21 cellular contexts compared by ENCODE assay signal in the genomic region with DNA sequence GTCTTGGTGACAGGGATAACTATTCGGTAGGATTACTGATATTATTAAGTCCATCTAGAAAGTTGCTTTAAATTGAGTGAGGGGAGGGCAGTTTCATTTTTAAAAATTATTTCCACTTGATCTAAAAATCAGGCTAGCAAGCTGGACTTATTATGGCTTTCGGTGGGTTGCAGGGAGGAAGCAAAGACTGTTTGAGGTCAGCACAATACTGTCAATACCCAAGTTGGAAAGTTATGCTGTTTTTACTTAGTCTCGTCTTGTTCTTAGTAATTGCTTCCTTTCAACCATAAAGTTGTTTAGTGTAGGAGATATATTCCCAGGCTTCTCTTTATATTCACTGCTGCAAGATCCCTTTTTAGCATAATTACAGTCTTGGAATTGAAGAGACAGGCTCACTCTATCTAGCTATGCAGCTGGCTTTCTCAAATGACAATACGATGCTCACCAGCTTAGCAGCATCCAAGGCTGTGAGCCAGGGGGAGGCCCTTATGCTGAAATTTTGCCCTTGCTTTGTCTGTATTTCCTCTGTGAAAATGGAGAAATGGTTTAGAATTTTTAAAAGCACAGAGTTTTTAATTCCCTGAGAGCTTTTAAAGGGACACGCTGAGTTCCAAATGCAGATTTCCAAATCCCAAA.
"Had no signal": no experiment of that assay in that cellular context is flagged by ENCODE, and none has a peak within 500 bp of the region (broad histone marks: within the 10 kb centered on the region; RNA-seq: fewer than 3 reads in every experiment).

No MANE protein-coding gene starts in this region.

- ATAC-seq: activated CD4-positive, alpha-beta T cell treated with anti-CD3 and anti-CD28 coated beads for 36 hours; activated T-cell treated with anti-CD3 and anti-CD28 coated beads, Interleukin-2, amount 50 U/mL, for 4 hours; gastrocnemius medialis; natural killer cell treated with Interleukin-12 subunit alpha and Interleukin-12 subunit beta and Interleukin-15 and Interleukin-18, amount 100 ng/mL, for 72 hours; pancreas; T-cell had no signal

- H3K27me3 ChIP-seq: adrenal gland, cardiac muscle cell, dorsolateral prefrontal cortex, gastrocnemius medialis, pancreas, transverse colon, vagina had no signal

- H3K36me3 ChIP-seq: adrenal gland, cardiac muscle cell, gastrocnemius medialis, left ventricle myocardium inferior, pancreas, transverse colon, vagina, WERI-Rb-1 had no signal

- H3K27ac Mint-ChIP-seq: activated CD4-positive, alpha-beta memory T cell treated with anti-CD3 and anti-CD28 coated beads for 36 hours; activated CD4-positive, alpha-beta T cell treated with anti-CD3 and anti-CD28 coated beads for 36 hours; endodermal cell; natural killer cell treated with Interleukin-12 subunit alpha and Interleukin-12 subunit beta and Interleukin-15 and Interleukin-18, amount 100 ng/mL, for 72 hours; T-cell had no signal

- H3K36me3 Mint-ChIP-seq: activated CD4-positive, alpha-beta memory T cell treated with anti-CD3 and anti-CD28 coated beads for 36 hours; natural killer cell treated with Interleukin-12 subunit alpha and Interleukin-12 subunit beta and Interleukin-15 and Interleukin-18, amount 100 ng/mL, for 72 hours; T-cell had no signal

- DNase-seq: activated CD4-positive, alpha-beta memory T cell treated with anti-CD3 and anti-CD28 coated beads for 36 hours; activated CD4-positive, alpha-beta T cell treated with anti-CD3 and anti-CD28 coated beads for 36 hours; activated effector memory CD4-positive, alpha-beta T cell treated with Interleukin-2 at 50 U/mL for 16 hours; activated naive CD4-positive, alpha-beta T cell treated with anti-CD3 and anti-CD28 coated beads, Interleukin-2, amount 50 U/mL, for 16 hours; activated T-cell treated with anti-CD3 and anti-CD28 coated beads, Interleukin-2, amount 50 U/mL, for 4 hours; adrenal gland; endodermal cell; gastrocnemius medialis; left ventricle myocardium inferior; mesenchymal stem cell; pancreas; retina; stimulated activated CD4-positive, alpha-beta T cell treated with anti-CD3 and anti-CD28 coated beads, Interleukin-2, amount 100 ng/mL, for 48 hours; stimulated activated naive CD4-positive, alpha-beta T cell; T-cell; transverse colon; WERI-Rb-1 had no signal

- H3K4me3 ChIP-seq: adrenal gland, cardiac muscle cell, gastrocnemius medialis, left ventricle myocardium inferior, pancreas, transverse colon, vagina had no signal

- H3K4me3 Mint-ChIP-seq: activated CD4-positive, alpha-beta memory T cell treated with anti-CD3 and anti-CD28 coated beads for 36 hours; activated CD4-positive, alpha-beta T cell treated with anti-CD3 and anti-CD28 coated beads for 36 hours; activated T-cell treated with anti-CD3 and anti-CD28 coated beads, Interleukin-2, amount 50 U/mL, for 4 hours; endodermal cell; natural killer cell treated with Interleukin-12 subunit alpha and Interleukin-12 subunit beta and Interleukin-15 and Interleukin-18, amount 100 ng/mL, for 72 hours; T-cell had no signal

- H3K4me1 Mint-ChIP-seq: activated CD4-positive, alpha-beta T cell treated with anti-CD3 and anti-CD28 coated beads for 36 hours; endodermal cell; T-cell had no signal

- H3K27ac ChIP-seq: adrenal gland, cardiac muscle cell, gastrocnemius medialis, left ventricle myocardium inferior, pancreas, transverse colon, vagina, WERI-Rb-1 had no signal

- H3K9me3 ChIP-seq: adrenal gland, gastrocnemius medialis, left ventricle myocardium inferior, pancreas, transverse colon, vagina had no signal

- H3K4me1 ChIP-seq: adrenal gland, gastrocnemius medialis, left ventricle myocardium inferior, pancreas, transverse colon, vagina had no signal
